16 cellular contexts compared by ENCODE assay signal in the genomic region with DNA sequence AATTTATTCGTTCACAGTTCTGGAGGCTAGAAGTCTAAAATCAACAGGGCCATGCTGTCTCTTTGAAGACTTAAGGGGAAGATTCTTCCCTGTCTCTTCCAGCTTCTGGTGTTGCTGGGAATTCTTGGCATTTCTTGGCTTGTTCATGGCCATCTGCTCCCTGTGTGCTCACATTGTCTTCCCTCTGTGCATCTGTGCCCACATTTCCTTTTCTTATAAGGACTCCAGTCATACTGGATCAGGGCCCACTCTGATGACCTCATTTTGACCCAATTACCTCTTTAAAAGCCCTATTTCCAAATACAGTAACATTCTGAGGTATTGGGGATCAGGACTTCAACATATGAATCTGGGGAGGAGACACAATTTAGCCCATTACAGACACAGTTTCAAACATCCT.
"Had no signal": no experiment of that assay in that cellular context is flagged by ENCODE, and none has a peak within 500 bp of the region (broad histone marks: within the 10 kb centered on the region; RNA-seq: fewer than 3 reads in every experiment).

No MANE protein-coding gene starts in this region.

- H3K4me3 ChIP-seq: pancreas, spleen, suprapubic skin had no signal

- ATAC-seq: activated T-helper 17 cell treated with anti-CD3 and anti-CD28 coated beads, Interleukin-2, amount 50 U/mL, for 72 hours; foreskin keratinocyte; naive thymus-derived CD4-positive, alpha-beta T cell; pancreas; sciatic nerve had no signal

- H3K4me1 Mint-ChIP-seq: activated T-helper 17 cell treated with anti-CD3 and anti-CD28 coated beads, Interleukin-2, amount 50 U/mL, for 72 hours had no signal

- H3K27ac Mint-ChIP-seq: activated T-helper 17 cell treated with anti-CD3 and anti-CD28 coated beads, Interleukin-2, amount 50 U/mL, for 72 hours; immature natural killer cell; naive thymus-derived CD4-positive, alpha-beta T cell; stimulated activated naive CD8-positive, alpha-beta T cell treated with anti-CD3 and anti-CD28 coated beads, Interleukin-15, Interleukin-2, amounts not matched to agents 100 ng/mL and 50 ng/mL, for 24 hours had no signal

- H3K9me3 ChIP-seq: pancreas, spleen, suprapubic skin had no signal

- H3K9me3 Mint-ChIP-seq: activated T-helper 17 cell treated with anti-CD3 and anti-CD28 coated beads, Interleukin-2, amount 50 U/mL, for 72 hours; stimulated activated naive CD8-positive, alpha-beta T cell treated with anti-CD3 and anti-CD28 coated beads, Interleukin-15, Interleukin-2, amounts not matched to agents 100 ng/mL and 50 ng/mL, for 24 hours had no signal

- H3K36me3 ChIP-seq: pancreas, spleen, suprapubic skin had no signal

- H3K27me3 Mint-ChIP-seq: activated T-helper 17 cell treated with anti-CD3 and anti-CD28 coated beads, Interleukin-2, amount 50 U/mL, for 72 hours; stimulated activated naive CD8-positive, alpha-beta T cell treated with anti-CD3 and anti-CD28 coated beads, Interleukin-15, Interleukin-2, amounts not matched to agents 100 ng/mL and 50 ng/mL, for 24 hours had no signal

- DNase-seq: activated CD4-positive, alpha-beta T cell treated with anti-CD3 and anti-CD28 coated beads for 1 hour; activated CD4-positive, alpha-beta T cell treated with anti-CD3 and anti-CD28 coated beads, Interleukin-2, amount 50 U/mL, for 4 hours; activated naive CD4-positive, alpha-beta T cell treated with Interleukin-2 at 50 U/mL for 16 hours; aorta; foreskin keratinocyte; head of caudate nucleus; immature natural killer cell; midbrain; naive thymus-derived CD4-positive, alpha-beta T cell; pancreas; spleen had no signal

- H3K27me3 ChIP-seq: foreskin keratinocyte, pancreas, spleen, suprapubic skin had no signal

- H3K4me1 ChIP-seq: foreskin keratinocyte, pancreas, suprapubic skin had no signal

- H3K27ac ChIP-seq: epithelial cell of prostate, foreskin keratinocyte, pancreas, spleen, suprapubic skin had no signal

- H3K36me3 Mint-ChIP-seq: immature natural killer cell had no signal

- FAIRE-seq: pancreas had no signal

- H3K4me3 Mint-ChIP-seq: activated T-helper 17 cell treated with anti-CD3 and anti-CD28 coated beads, Interleukin-2, amount 50 U/mL, for 72 hours; immature natural killer cell; naive thymus-derived CD4-positive, alpha-beta T cell; stimulated activated naive CD8-positive, alpha-beta T cell treated with anti-CD3 and anti-CD28 coated beads, Interleukin-15, Interleukin-2, amounts not matched to agents 100 ng/mL and 50 ng/mL, for 24 hours had no signal
